Comparison of ENCODE assay signal across 6 cellular contexts in genomic region chr13:35039012-35039411, GRCh38.
"Had no signal": no experiment of that assay in that cellular context is flagged by ENCODE, and none has a peak within 500 bp of the region (broad histone marks: within the 10 kb centered on the region; RNA-seq: fewer than 3 reads in every experiment).

No MANE protein-coding gene starts in this region.

- ATAC-seq: K562 had no signal

- H3K4me3 ChIP-seq: K562 had no signal

- DNase-seq: GOT3, H7, HCEC 1CT, IMR-90, KG1 had no signal
